8 cellular contexts compared by ENCODE assay signal in the genomic region with DNA sequence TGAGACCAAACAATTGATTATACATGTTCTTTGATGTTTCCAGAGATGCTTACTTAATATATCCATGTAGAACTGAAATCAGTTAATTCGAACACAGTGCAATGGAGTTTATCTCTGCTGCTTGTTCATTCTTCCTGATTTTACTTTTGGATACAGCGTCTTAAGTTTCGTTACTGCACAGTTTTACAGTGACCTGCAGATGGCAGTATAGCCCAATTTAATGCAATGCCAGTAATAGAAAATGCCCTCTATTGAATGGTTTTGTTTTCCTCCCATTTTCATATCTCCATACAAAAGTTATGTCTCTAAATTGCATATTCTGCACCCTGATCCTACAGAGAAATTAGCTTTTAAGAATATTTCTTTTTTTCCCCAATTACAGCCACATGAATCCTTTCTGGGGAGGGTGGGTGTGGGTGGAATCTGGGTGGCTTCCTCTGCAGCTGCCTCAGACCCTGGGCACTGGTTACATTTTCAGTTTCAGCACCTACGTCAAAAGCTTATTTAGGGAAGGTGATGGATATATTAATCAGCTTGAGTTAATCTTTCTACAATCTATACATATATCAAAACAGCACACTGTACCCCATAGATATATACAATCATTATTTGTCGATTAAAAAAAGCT.
DNase-seq lines count a peak whose midpoint lies in the region; ATAC-seq and TF ChIP-seq lines count a peak whose summit lies in the region.

No MANE protein-coding gene starts in this region.

- H3K36me3 Mint-ChIP-seq in activated T-cell treated with anti-CD3 and anti-CD28 coated beads, Interleukin-2, amount 50 U/mL, for 24 hours (ENCODE audit: low read depth): no peaks in the 10 kb centered on the region

- no peak overlapping the region for H3K27ac ChIP-seq in gastroesophageal sphincter

- peak; percentile 60 for TF ChIP-seq CTCF in AG04449 (IDR thresholded peaks at IDR 0.05; ENCODE audit: insufficient read depth, low read length, missing control alignments)
- TF ChIP-seq CTCF in gastroesophageal sphincter (IDR thresholded peaks at IDR 0.05): peak; percentile 33 to 69 (median 44)

- no peaks in the 10 kb centered on the region for H3K4me1 ChIP-seq in gastroesophageal sphincter

- H3K27me3 Mint-ChIP-seq in activated T-cell treated with anti-CD3 and anti-CD28 coated beads, Interleukin-2, amount 50 U/mL, for 24 hours: no peaks in the 10 kb centered on the region

- no peak for DNase-seq in AG04449 (ENCODE audit: low read depth, low spot score)
- peak; percentile 36 for DNase-seq in GDM1 (lab: John Stamatoyannopoulos, UW)
- peak; percentile 66 for DNase-seq in NCI-H69 (lab: John Stamatoyannopoulos, UW)
- no peak for DNase-seq in activated T-cell treated with anti-CD3 and anti-CD28 coated beads, Interleukin-2, amount 50 U/mL, for 24 hours
- peak; percentile 12 for DNase-seq in retina

- CTCF ChIA-PET in AG04449 (lab: Yijun Ruan, JAX): interaction anchor here (0.6 to 4.8 kb wide), 14 partner anchors 11 to 323 kb away, joined by 3 to 97 read pairs (median 8); a partner anchor contains a TSS

- H3K27me3 ChIP-seq in gastroesophageal sphincter: peaks cover 7% of the 10 kb centered on the region

- H3K4me3 ChIP-seq in AG04449 (ENCODE audit: low read depth, low read length) (no peak overlapping the region), gastroesophageal sphincter (no peak overlapping the region)

- H3K36me3 ChIP-seq in gastroesophageal sphincter: no peaks in the 10 kb centered on the region

- POLR2A ChIA-PET in AG04449 (lab: Yijun Ruan, JAX): interaction anchor here (0.6 kb wide), 1 partner anchor 221 kb away, joined by 3 read pairs; no protein-coding TSS in a partner anchor

- 22 to 24% methylated on average over 5 of the region's 5 CpGs for WGBS in gastroesophageal sphincter (ENCODE audit: low coverage in 1 of 2), 2 donors

- H3K27ac Mint-ChIP-seq in activated T-cell treated with anti-CD3 and anti-CD28 coated beads, Interleukin-2, amount 50 U/mL, for 24 hours: no peak overlapping the region

- ATAC-seq in HG02885 (IDR thresholded peaks at IDR 0.05; ENCODE audit: poor library complexity, unreplicated experiment) (peak; percentile 82), gastroesophageal sphincter (no peak), HG02840 (IDR thresholded peaks at IDR 0.05; ENCODE audit: low FRiP score, unreplicated experiment) (no peak)

- peaks cover 0 to 2% (median 0%) of the 10 kb centered on the region in 3 donors for H3K9me3 ChIP-seq in gastroesophageal sphincter

- peaks cover 20% of the 10 kb centered on the region for H3K4me1 Mint-ChIP-seq in activated T-cell treated with anti-CD3 and anti-CD28 coated beads, Interleukin-2, amount 50 U/mL, for 24 hours (ENCODE audit: low read depth)

- peak overlapping the region; percentile 21 for H3K4me3 Mint-ChIP-seq in activated T-cell treated with anti-CD3 and anti-CD28 coated beads, Interleukin-2, amount 50 U/mL, for 24 hours

- no peak for TF ChIP-seq POLR2A in gastroesophageal sphincter (IDR thresholded peaks at IDR 0.05)

- no peaks in the 10 kb centered on the region for H3K9me3 Mint-ChIP-seq in activated T-cell treated with anti-CD3 and anti-CD28 coated beads, Interleukin-2, amount 50 U/mL, for 24 hours

- no peak for TF ChIP-seq EP300 in gastroesophageal sphincter (IDR thresholded peaks at IDR 0.05)

Comparison
In these comparisons a context has a peak if more than half of its experiments do, and no peak if none do; other contexts are left out.
1. DNase-seq: peak in GDM1 (single experiment), NCI-H69 (single experiment) and retina (single experiment); none in AG04449 (single experiment) and activated T-cell treated with anti-CD3 and anti-CD28 coated beads, Interleukin-2, amount 50 U/mL, for 24 hours (single experiment).